21 cellular contexts compared by ENCODE assay signal in the genomic region with DNA sequence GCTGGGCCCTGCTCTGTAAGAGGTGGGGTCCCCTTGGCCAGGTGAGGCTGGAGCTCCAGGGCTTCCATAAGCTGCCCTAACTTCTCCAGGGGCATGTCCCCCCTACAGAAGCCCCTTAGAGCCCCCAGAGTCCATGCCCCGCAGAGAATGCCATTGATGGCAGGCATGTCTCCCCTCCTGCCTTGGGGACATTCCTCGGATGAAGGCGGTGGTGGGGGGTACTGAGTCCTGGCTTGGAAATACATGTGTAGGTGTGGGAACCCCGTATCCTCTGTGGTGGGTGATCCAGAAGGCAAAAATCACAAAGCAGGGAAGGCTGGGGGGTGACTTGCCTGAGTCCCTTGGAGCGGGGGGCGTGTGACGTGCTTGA.
DNase-seq lines count a peak whose midpoint lies in the region; ATAC-seq, FAIRE-seq and TF ChIP-seq lines count a peak whose summit lies in the region.
"Had no signal": no experiment of that assay in that cellular context is flagged by ENCODE, and none has a peak within 500 bp of the region (broad histone marks: within the 10 kb centered on the region; RNA-seq: fewer than 3 reads in every experiment).

No MANE protein-coding gene starts in this region.

- no peak overlapping the region for H4K91ac ChIP-seq in neuronal stem cell (ENCODE audit: low read depth, low read length, poor library complexity)

- no peak overlapping the region for H2AK5ac ChIP-seq in neuronal stem cell (ENCODE audit: low read depth, low read length)

- H3K4me3 Mint-ChIP-seq in natural killer cell, result no peak overlapping the region
- no peak overlapping the region for H3K4me3 Mint-ChIP-seq in natural killer cell treated with Interleukin-12 subunit alpha and Interleukin-12 subunit beta and Interleukin-15 and Interleukin-18, amount 100 ng/mL, for 72 hours
- no peak overlapping the region for H3K4me3 Mint-ChIP-seq in astrocyte (ENCODE audit: unreplicated experiment)
- H3K4me3 Mint-ChIP-seq: activated naive CD8-positive, alpha-beta T cell treated with anti-CD3 and anti-CD28 coated beads, Interleukin-2, amount 50 U/mL, for 24 hours; H9; nephron had no signal

- TF ChIP-seq CTCF in natural killer cell (IDR thresholded peaks at IDR 0.05) (no peak), astrocyte (IDR thresholded peaks at IDR 0.05; ENCODE audit: insufficient read depth, low read depth, low read length) (no peak)

- no peaks in the 10 kb centered on the region for H3K9me2 ChIP-seq in Karpas-422 (replicated peaks; ENCODE audit: insufficient read depth, low read length)

- H3K4me1 ChIP-seq in astrocyte (ENCODE audit: insufficient read depth, low read length) (peaks cover 10% of the 10 kb centered on the region), neuronal stem cell (ENCODE audit: control insufficient read depth in 2 of 2, insufficient read depth in 1 of 2, low read depth in 1 of 2, low read length in 2 of 2) (peaks cover 0 to 2% of the 10 kb centered on the region in 2 donors), Karpas-422 (ENCODE audit: low read length) (no peaks in the 10 kb centered on the region)
- H3K4me1 ChIP-seq: Caco-2, parathyroid adenoma, upper lobe of left lung had no signal

- no peak overlapping the region for H3K4ac ChIP-seq in neuronal stem cell (ENCODE audit: low read length)

- H3K4me3 ChIP-seq in astrocyte (ENCODE audit: insufficient read depth, low read depth, low read length) (no peak overlapping the region), neuronal stem cell (ENCODE audit: low read length in 2 of 2) (no peak overlapping the region), Karpas-422 (ENCODE audit: low read length) (no peak overlapping the region)
- H3K4me3 ChIP-seq: upper lobe of left lung had no signal

- H3K14ac ChIP-seq in neuronal stem cell (ENCODE audit: low read length), result no peak overlapping the region

- peak; percentile 6 for DNase-seq in natural killer cell
- no peak for DNase-seq in natural killer cell treated with Interleukin-12 subunit alpha and Interleukin-12 subunit beta and Interleukin-15 and Interleukin-18, amount 100 ng/mL, for 72 hours (ENCODE audit: low spot score)
- no peak for DNase-seq in astrocyte (ENCODE audit: low read depth)
- DNase-seq in neuronal stem cell (ENCODE audit: low spot score), result no peak
- DNase-seq in Karpas-422, result no peak
- DNase-seq: C1 segment of cervical spinal cord, cerebellar nuclear complex, DMS79, GDM1, H9, NCI-H2081, NCI-H774 had no signal

- H3K27me3 Mint-ChIP-seq in natural killer cell (ENCODE audit: low read depth in 2 of 2) (peaks cover 27 to 29% of the 10 kb centered on the region in 2 donors), astrocyte (ENCODE audit: low read depth, unreplicated experiment) (peaks cover 43% of the 10 kb centered on the region)
- peaks cover 19 to 26% of the 10 kb centered on the region in 2 donors for H3K27me3 Mint-ChIP-seq in natural killer cell treated with Interleukin-12 subunit alpha and Interleukin-12 subunit beta and Interleukin-15 and Interleukin-18, amount 100 ng/mL, for 72 hours

- H3K9me3 ChIP-seq in astrocyte (ENCODE audit: insufficient read depth, low read depth, low read length) (no peaks in the 10 kb centered on the region), neuronal stem cell (replicated peaks in 1 of 2; ENCODE audit: control insufficient read depth in 2 of 2, insufficient read depth in 1 of 2, low read depth in 1 of 2, low read length in 2 of 2) (no peaks in the 10 kb centered on the region), Karpas-422 (ENCODE audit: low read length) (no peaks in the 10 kb centered on the region)
- H3K9me3 ChIP-seq: upper lobe of left lung had no signal

- peaks cover 21% of the 10 kb centered on the region for H3K27me3 ChIP-seq in astrocyte (ENCODE audit: insufficient read depth, low read length)
- H3K27me3 ChIP-seq in neuronal stem cell (ENCODE audit: control insufficient read depth in 3 of 3, insufficient read depth in 3 of 3, low read depth in 1 of 3, low read length in 3 of 3), result peaks cover 0 to 35% (median 0%) of the 10 kb centered on the region in 3 experiments
- H3K27me3 ChIP-seq in Karpas-422 (ENCODE audit: low read length), result no peaks in the 10 kb centered on the region; the same call in 1 of the 2 replicates
- H3K27me3 ChIP-seq: upper lobe of left lung had no signal

- no peak for FAIRE-seq in astrocyte (lab: Jason Lieb, UNC)
- FAIRE-seq: islet of Langerhans had no signal

- H2AFZ ChIP-seq in astrocyte (ENCODE audit: low read depth, low read length) (no peak overlapping the region), neuronal stem cell (ENCODE audit: low read length) (no peak overlapping the region), Karpas-422 (ENCODE audit: low read length) (no peak overlapping the region)
- H2AFZ ChIP-seq: parathyroid adenoma had no signal

- H3K36me3 Mint-ChIP-seq in natural killer cell, result no peaks in the 10 kb centered on the region
- no peaks in the 10 kb centered on the region for H3K36me3 Mint-ChIP-seq in natural killer cell treated with Interleukin-12 subunit alpha and Interleukin-12 subunit beta and Interleukin-15 and Interleukin-18, amount 100 ng/mL, for 72 hours
- peaks cover 2% of the 10 kb centered on the region for H3K36me3 Mint-ChIP-seq in astrocyte (ENCODE audit: low read depth, unreplicated experiment)

- H3K27ac Mint-ChIP-seq in natural killer cell (no peak overlapping the region), astrocyte (ENCODE audit: unreplicated experiment) (no peak overlapping the region)
- no peak overlapping the region for H3K27ac Mint-ChIP-seq in natural killer cell treated with Interleukin-12 subunit alpha and Interleukin-12 subunit beta and Interleukin-15 and Interleukin-18, amount 100 ng/mL, for 72 hours
- H3K27ac Mint-ChIP-seq: activated naive CD8-positive, alpha-beta T cell treated with anti-CD3 and anti-CD28 coated beads, Interleukin-2, amount 50 U/mL, for 24 hours; nephron had no signal

- H2BK15ac ChIP-seq in neuronal stem cell (ENCODE audit: low read length), result no peak overlapping the region

- H3K79me2 ChIP-seq in astrocyte (ENCODE audit: insufficient read depth, low read length) (no peaks in the 10 kb centered on the region), Karpas-422 (ENCODE audit: low read length) (no peaks in the 10 kb centered on the region)
- H3K79me2 ChIP-seq: parathyroid adenoma had no signal

- H2BK12ac ChIP-seq in neuronal stem cell (ENCODE audit: low read length), result no peak overlapping the region

- intact Hi-C loops in natural killer cell (cut with micrococcal nuclease), result no loop called here

- WGBS in neuronal stem cell (ENCODE audit: extremely low coverage in 2 of 2, insufficient read length in 2 of 2, insufficient replicate concordance in 1 of 2), 2 donors, result no CpG with 5 or more reads among the region's 7 CpGs

- H3K9me3 Mint-ChIP-seq in natural killer cell, result no peaks in the 10 kb centered on the region
- no peaks in the 10 kb centered on the region for H3K9me3 Mint-ChIP-seq in natural killer cell treated with Interleukin-12 subunit alpha and Interleukin-12 subunit beta and Interleukin-15 and Interleukin-18, amount 100 ng/mL, for 72 hours
- peaks cover 10% of the 10 kb centered on the region for H3K9me3 Mint-ChIP-seq in astrocyte (ENCODE audit: unreplicated experiment)
- H3K9me3 Mint-ChIP-seq: activated naive CD8-positive, alpha-beta T cell treated with anti-CD3 and anti-CD28 coated beads, Interleukin-2, amount 50 U/mL, for 24 hours; H9 had no signal

- H2BK5ac ChIP-seq in neuronal stem cell (ENCODE audit: low read length), result no peak overlapping the region

- peak overlapping the region; percentile 8 for H3K23ac ChIP-seq in neuronal stem cell (ENCODE audit: low read depth, low read length, poor library complexity)

- peaks cover 5% of the 10 kb centered on the region for H4K20me1 ChIP-seq in astrocyte (ENCODE audit: insufficient read depth, low read length)
- H4K20me1 ChIP-seq in Karpas-422 (ENCODE audit: insufficient read depth, low read depth, low read length), result no peaks in the 10 kb centered on the region

- peak overlapping the region; percentile 7 for H2BK120ac ChIP-seq in neuronal stem cell (ENCODE audit: low read depth, low read length)

- no peaks in the 10 kb centered on the region for H3K4me1 Mint-ChIP-seq in natural killer cell
- peaks cover 0 to 2% of the 10 kb centered on the region in 2 donors for H3K4me1 Mint-ChIP-seq in natural killer cell treated with Interleukin-12 subunit alpha and Interleukin-12 subunit beta and Interleukin-15 and Interleukin-18, amount 100 ng/mL, for 72 hours (ENCODE audit: low read depth in 2 of 2)
- H3K4me1 Mint-ChIP-seq in astrocyte (ENCODE audit: low read depth, unreplicated experiment), result peaks cover 9% of the 10 kb centered on the region

- H3K4me2 ChIP-seq in astrocyte (ENCODE audit: low read length) (peak overlapping the region; percentile 46), neuronal stem cell (ENCODE audit: insufficient read depth, low read length, poor library complexity, severe bottlenecking) (no peak overlapping the region), Karpas-422 (ENCODE audit: low read depth, low read length, poor library complexity, severe bottlenecking) (no peak overlapping the region)

- H3K36me3 ChIP-seq in astrocyte (ENCODE audit: insufficient read depth, low read length) (no peaks in the 10 kb centered on the region), neuronal stem cell (replicated peaks in 1 of 2; ENCODE audit: control insufficient read depth in 2 of 2, insufficient read depth in 2 of 2, low read length in 2 of 2) (peaks cover 0 to 1% of the 10 kb centered on the region in 2 donors), Karpas-422 (ENCODE audit: insufficient read depth, low read length) (no peaks in the 10 kb centered on the region)
- H3K36me3 ChIP-seq: upper lobe of left lung had no signal

- no peak overlapping the region for H4K8ac ChIP-seq in neuronal stem cell (ENCODE audit: low read depth, low read length)

- ATAC-seq in natural killer cell (no peak), GM21528 (IDR thresholded peaks at IDR 0.05; ENCODE audit: low FRiP score, unreplicated experiment) (no peak), HG03439 (IDR thresholded peaks at IDR 0.05; ENCODE audit: unreplicated experiment) (no peak)
- no peak for ATAC-seq in natural killer cell treated with Interleukin-12 subunit alpha and Interleukin-12 subunit beta and Interleukin-15 and Interleukin-18, amount 100 ng/mL, for 72 hours
- ATAC-seq: left ventricle myocardium superior had no signal

- H3K27ac ChIP-seq in astrocyte (ENCODE audit: low read depth, low read length) (peak overlapping the region; percentile 31), neuronal stem cell (replicated peaks; ENCODE audit: low read length) (no peak overlapping the region), Karpas-422 (ENCODE audit: low read length) (no peak overlapping the region)
- H3K27ac ChIP-seq: parathyroid adenoma, upper lobe of left lung had no signal

- peak overlapping the region; percentile 68 for H3K18ac ChIP-seq in neuronal stem cell (ENCODE audit: low read length)

- H3K9ac ChIP-seq in astrocyte (ENCODE audit: low read length) (no peak overlapping the region), neuronal stem cell (ENCODE audit: low read depth, low read length, poor library complexity) (no peak overlapping the region), Karpas-422 (ENCODE audit: low read length) (no peak overlapping the region)
- H3K9ac ChIP-seq: parathyroid adenoma had no signal

- no peaks in the 10 kb centered on the region for H3K79me1 ChIP-seq in neuronal stem cell (ENCODE audit: low read depth, low read length)
